In the genomic region with DNA sequence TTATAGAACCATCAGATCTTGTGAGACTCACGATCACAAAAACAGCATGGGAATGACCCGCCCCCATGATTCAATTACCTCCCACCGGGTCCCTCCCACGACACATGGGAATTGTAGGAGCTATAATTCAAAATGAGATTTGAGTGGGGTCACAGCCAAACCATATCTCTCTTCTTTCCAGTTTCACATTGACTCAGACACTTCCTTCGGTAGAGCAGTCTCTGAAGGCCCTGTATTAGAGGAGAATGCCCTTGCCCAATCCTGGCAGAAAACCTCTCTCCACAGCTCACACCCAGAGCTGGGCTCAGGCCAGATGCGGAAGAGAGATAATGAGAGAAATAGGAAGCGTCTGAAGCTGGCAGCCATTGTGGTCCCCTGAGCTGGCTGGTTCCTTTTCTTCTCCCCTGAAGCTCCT, we compare ENCODE assay signal across 8 cellular contexts.
DNase-seq lines count a peak whose midpoint lies in the region; ATAC-seq and TF ChIP-seq lines count a peak whose summit lies in the region.

No MANE protein-coding gene starts in this region.

- H3K27ac Mint-ChIP-seq in natural killer cell (peak overlapping the region in 1 of 2 donors; percentile 13), mesothelial cell of epicardium (no peak overlapping the region), WTC11 (no peak overlapping the region)

- DNase-seq in NB4 (ENCODE audit: low read depth) (peak; percentile 94), natural killer cell (no peak), mesothelial cell of epicardium (ENCODE audit: low spot score in 2 of 2, unreplicated experiment in 2 of 2) (no peak), OCI-M2 (lab: John Stamatoyannopoulos, UW; ENCODE audit: unreplicated experiment) (no peak), WTC11 (ENCODE audit: low spot score) (no peak), epidermal melanocyte (ENCODE audit: insufficient read length, low spot score) (no peak)

- H3K36me3 Mint-ChIP-seq in natural killer cell = no peaks in the 10 kb centered on the region
- no peaks in the 10 kb centered on the region for H3K36me3 Mint-ChIP-seq in mesothelial cell of epicardium
- H3K36me3 Mint-ChIP-seq in WTC11 = no peaks in the 10 kb centered on the region

- POLR2A ChIA-PET in WTC11 (lab: Charles Lee) = interaction anchor here (1.6 kb wide), 1 partner anchor 57 kb away, joined by 3 read pairs; no protein-coding TSS in a partner anchor

- peak overlapping the region; percentile 37 for H3K4me3 Mint-ChIP-seq in natural killer cell
- no peak overlapping the region for H3K4me3 Mint-ChIP-seq in mesothelial cell of epicardium
- H3K4me3 Mint-ChIP-seq in WTC11 = no peak overlapping the region

- ATAC-seq in GM18873 (IDR thresholded peaks at IDR 0.05; ENCODE audit: low FRiP score, unreplicated experiment) (peak; percentile 55), GM21825 (IDR thresholded peaks at IDR 0.05; ENCODE audit: unreplicated experiment) (peak; percentile 61), natural killer cell (no peak), WTC11 (no peak)

- CTCF ChIA-PET in WTC11 (lab: Charles Lee) = interaction anchor here (0.5 to 3.5 kb wide), 13 partner anchors 14 to 294 kb away, joined by 3 to 12 read pairs (median 4); a partner anchor contains a TSS

- intact Hi-C loops in natural killer cell (cut with micrococcal nuclease) = no loop called here

- TF ChIP-seq CTCF in NB4 (IDR thresholded peaks at IDR 0.05; ENCODE audit: low read depth, low read length) (no peak), natural killer cell (IDR thresholded peaks at IDR 0.05) (no peak), mesothelial cell of epicardium (IDR thresholded peaks at IDR 0.05; ENCODE audit: unreplicated experiment) (no peak), WTC11 (IDR thresholded peaks at IDR 0.05) (no peak)

- TF ChIP-seq POLR2A in NB4 (IDR thresholded peaks at IDR 0.05; ENCODE audit: extremely low read depth, insufficient read length) = no peak

- H3K27me3 Mint-ChIP-seq in natural killer cell (ENCODE audit: low read depth in 2 of 2) (peaks cover 0 to 4% of the 10 kb centered on the region in 2 donors), mesothelial cell of epicardium (ENCODE audit: low read depth) (peaks cover 30% of the 10 kb centered on the region), WTC11 (ENCODE audit: low read depth) (no peaks in the 10 kb centered on the region; the same call in 1 of the 2 replicates)

- H3K9me3 Mint-ChIP-seq in natural killer cell = no peaks in the 10 kb centered on the region
- no peaks in the 10 kb centered on the region for H3K9me3 Mint-ChIP-seq in mesothelial cell of epicardium
- no peaks in the 10 kb centered on the region for H3K9me3 Mint-ChIP-seq in WTC11

- H3K4me1 Mint-ChIP-seq in natural killer cell (peaks cover 0 to 12% of the 10 kb centered on the region in 2 donors), mesothelial cell of epicardium (no peaks in the 10 kb centered on the region), WTC11 (peaks cover 1% of the 10 kb centered on the region)

- H3K4me3 ChIP-seq in NB4 (ENCODE audit: low read depth, low read length) = peak overlapping the region; percentile 7

TF ChIP-seq in WTC11, 78 proteins besides CTCF, POLR2A, EP300 and RAD21:
- TF ChIP-seq SMAD3 (CRISPR knock-in tag; IDR thresholded peaks at IDR 0.05; ENCODE audit: borderline replicate concordance) = no peak
- TF ChIP-seq NFATC4 (CRISPR knock-in tag; IDR thresholded peaks at IDR 0.05) = no peak
- TF ChIP-seq, protein P1, sequence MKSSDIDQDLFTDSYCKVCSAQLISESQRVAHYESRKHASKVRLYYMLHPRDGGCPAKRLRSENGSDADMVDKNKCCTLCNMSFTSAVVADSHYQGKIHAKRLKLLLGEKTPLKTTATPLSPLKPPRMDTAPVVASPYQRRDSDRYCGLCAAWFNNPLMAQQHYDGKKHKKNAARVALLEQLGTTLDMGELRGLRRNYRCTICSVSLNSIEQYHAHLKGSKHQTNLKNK (CRISPR knock-in tag; IDR thresholded peaks at IDR 0.05) = no peak
- TF ChIP-seq PRRX2 (CRISPR knock-in tag; IDR thresholded peaks at IDR 0.05) = no peak
- TF ChIP-seq TP53 (CRISPR knock-in tag; IDR thresholded peaks at IDR 0.05) = no peak
- TF ChIP-seq FOXK1 (CRISPR knock-in tag; IDR thresholded peaks at IDR 0.05) = no peak
- TF ChIP-seq ZNF396 (CRISPR knock-in tag; IDR thresholded peaks at IDR 0.05; ENCODE audit: borderline replicate concordance) = no peak
- TF ChIP-seq ETV6 (CRISPR knock-in tag; IDR thresholded peaks at IDR 0.05) = no peak

Comparison
In these comparisons a context has a peak if more than half of its experiments do, and no peak if none do; other contexts are left out.
1. ATAC-seq: peak in GM18873 (single experiment) and GM21825 (single experiment); none in natural killer cell (0 of 3) and WTC11 (single experiment).